ENCODE assay signal across 10 cellular contexts in genomic region chr17:82232322-82232785, GRCh38. TPM values are rescaled to one million over a fixed set of nuclear protein-coding genes. Genes with fewer than 3 reads are reported as not detected.
A peak's percentile ranks its signal among the peaks of the same experiment; 100 is the strongest.
DNase-seq lines count a peak whose midpoint lies in the region; ATAC-seq and TF ChIP-seq lines count a peak whose summit lies in the region.
"Had no signal": no experiment of that assay in that cellular context is flagged by ENCODE, and none has a peak within 500 bp of the region (broad histone marks: within the 10 kb centered on the region; RNA-seq: fewer than 3 reads in every experiment).

No MANE protein-coding gene starts in this region.

- TF ChIP-seq CTCF in SK-N-SH (IDR thresholded peaks at IDR 0.05) = no peak
- TF ChIP-seq CTCF in right lobe of liver (IDR thresholded peaks at IDR 0.05) = no peak
- no peak for TF ChIP-seq CTCF in thyroid gland (IDR thresholded peaks at IDR 0.05)
- TF ChIP-seq CTCF in lower leg skin (IDR thresholded peaks at IDR 0.05) = no peak

- no peaks in the 10 kb centered on the region for H3K9me3 ChIP-seq in SK-N-SH
- no peaks in the 10 kb centered on the region for H3K9me3 ChIP-seq in right lobe of liver
- no peaks in the 10 kb centered on the region for H3K9me3 ChIP-seq in thyroid gland

- POLR2A ChIA-PET in SK-N-SH (lab: Yijun Ruan, JAX) = no interaction called here

- TF ChIP-seq EP300 in SK-N-SH (IDR thresholded peaks at IDR 0.05; ENCODE audit: borderline replicate concordance in 1 of 2, low read depth in 1 of 2, low read length in 1 of 2) = no peak

- DNase-seq in SK-N-SH (no peak), caudate nucleus (lab: John Stamatoyannopoulos, UW) (no peak), right lobe of liver (peak in 1 of 3 donors; percentile 61), thyroid gland (no peak), GM03348 (ENCODE audit: low spot score) (no peak), lower leg skin (ENCODE audit: low spot score in 2 of 2) (no peak)
- DNase-seq in effector CD4-positive, alpha-beta T cell = no peak
- DNase-seq: activated naive CD8-positive, alpha-beta T cell treated with anti-CD3 and anti-CD28 coated beads, Interleukin-2, amount 10 ng/mL, durations not matched to agents 7 days and 5 days; NCI-H748 treated with DMSO at 0.1 percent for 48 hours had no signal

- H3K9me2 ChIP-seq in SK-N-SH = no peaks in the 10 kb centered on the region

- TF ChIP-seq RAD21 in SK-N-SH (IDR thresholded peaks at IDR 0.05; ENCODE audit: low read length) = no peak

- 0 out of 2 replicates have a peak overlapping the region, but pooled peaks have one; percentile 24 for H3K4me2 ChIP-seq in SK-N-SH

- peaks cover 89% of the 10 kb centered on the region for H3K79me2 ChIP-seq in SK-N-SH (ENCODE audit: insufficient read depth)

- no peak overlapping the region for H3K9ac ChIP-seq in SK-N-SH

- TF ChIP-seq POLR2A in right lobe of liver (IDR thresholded peaks at IDR 0.05) (no peak), thyroid gland (IDR thresholded peaks at IDR 0.05) (no peak), lower leg skin (IDR thresholded peaks at IDR 0.05) (no peak)

- CTCF ChIA-PET in SK-N-SH (lab: Yijun Ruan, JAX) = no interaction called here

- no peak overlapping the region for H3K27ac ChIP-seq in SK-N-SH (ENCODE audit: low read depth in 2 of 2, low read length in 1 of 2)
- H3K27ac ChIP-seq in caudate nucleus (ENCODE audit: low read depth, low read length) = peak overlapping the region; percentile 58
- H3K27ac ChIP-seq in right lobe of liver = peak overlapping the region; percentile 80 to 95 (median 87)
- H3K27ac ChIP-seq in thyroid gland = peak overlapping the region; percentile 73 to 90 (median 77)

- H3K27me3 ChIP-seq in SK-N-SH (ENCODE audit: insufficient read depth) = no peaks in the 10 kb centered on the region
- no peaks in the 10 kb centered on the region for H3K27me3 ChIP-seq in right lobe of liver
- no peaks in the 10 kb centered on the region for H3K27me3 ChIP-seq in thyroid gland

- 87% methylated on average over 20 of the region's 20 CpGs for WGBS in SK-N-SH (ENCODE audit: low lambda C conversion rate)
- WGBS in right lobe of liver (ENCODE audit: insufficient coverage, low coverage, low lambda C conversion rate, missing lambda C conversion rate) = 78% methylated on average over 6 of the region's 20 CpGs
- 79 to 93% methylated on average over 10 to 11 of the region's 20 CpGs for WGBS in thyroid gland, 2 donors
- 84 to 88% methylated on average over 20 of the region's 20 CpGs for WGBS in lower leg skin, 2 donors

- no peak for ATAC-seq in SK-N-SH treated with all-trans-retinoic acid at 6 μM for 48 hours
- ATAC-seq in right lobe of liver = no peak

- peaks cover 9% of the 10 kb centered on the region for H3F3A ChIP-seq in SK-N-SH (replicated peaks; ENCODE audit: insufficient read depth)

- H3K4me3 ChIP-seq in SK-N-SH (ENCODE audit: low read depth in 2 of 2, low read length in 1 of 2) (no peak overlapping the region), right lobe of liver (peak overlapping the region in 2 of 3 donors; percentile 52 to 67), thyroid gland (replicated peaks in 1 of 3) (no peak overlapping the region), lower leg skin (ENCODE audit: low read depth, poor library complexity, severe bottlenecking) (no peak overlapping the region)

- peaks cover 43% of the 10 kb centered on the region for H4K20me1 ChIP-seq in SK-N-SH (ENCODE audit: insufficient read depth)

- no peak overlapping the region for H2AFZ ChIP-seq in SK-N-SH (ENCODE audit: low read depth)

- intact Hi-C loops in right lobe of liver (cut with DNase I) = no loop called here
- intact Hi-C loops in thyroid gland (cut with DNase I) = no loop called here
- intact Hi-C loops in lower leg skin (cut with DNase I; ENCODE audit: low total_unique reads) = loop anchor here (10.0 kb wide), 1 partner anchor 82 kb away; the partner anchor contains the start of gene CD7

- peaks cover 5 to 14% of the 10 kb centered on the region in 2 experiments for H3K36me3 ChIP-seq in SK-N-SH (replicated peaks in 1 of 2; ENCODE audit: control insufficient read depth in 1 of 2, insufficient read depth in 2 of 2, low read length in 1 of 2)
- no peaks in the 10 kb centered on the region for H3K36me3 ChIP-seq in right lobe of liver
- no peaks in the 10 kb centered on the region for H3K36me3 ChIP-seq in thyroid gland

- peaks cover 10 to 17% of the 10 kb centered on the region in 2 experiments; a peak in 2 of 4 replicates for H3K4me1 ChIP-seq in SK-N-SH (ENCODE audit: control insufficient read depth in 1 of 2, insufficient read depth in 2 of 2, low read depth in 1 of 2, low read length in 1 of 2)
- peaks cover 0 to 26% (median 5%) of the 10 kb centered on the region in 4 donors for H3K4me1 ChIP-seq in right lobe of liver
- H3K4me1 ChIP-seq in thyroid gland = peaks cover 81 to 89% of the 10 kb centered on the region in 2 donors

TF ChIP-seq in SK-N-SH, 30 proteins besides CTCF, POLR2A, EP300 and RAD21:
- TF ChIP-seq FOXM1 (IDR thresholded peaks at IDR 0.05; ENCODE audit: low read depth) (no peak), POLR2AphosphoS5 (IDR thresholded peaks at IDR 0.05; ENCODE audit: low read depth, low read length) (no peak), YY1 (IDR thresholded peaks at IDR 0.05; ENCODE audit: low read depth) (no peak)
TF ChIP-seq in SK-N-SH: peak in this region for 0.

TF ChIP-seq in SK-N-SH treated with all-trans-retinoic acid at 6 μM for 48 hours, 23 proteins besides CTCF, POLR2A, EP300 and RAD21 (continues in another document):
- no peak for TF ChIP-seq ZFP30 (CRISPR knock-in tag; IDR thresholded peaks at IDR 0.05)
- no peak for TF ChIP-seq OSR1 (CRISPR knock-in tag; IDR thresholded peaks at IDR 0.05)
- TF ChIP-seq RARB (CRISPR knock-in tag; IDR thresholded peaks at IDR 0.05) = no peak
- TF ChIP-seq, protein P1, sequence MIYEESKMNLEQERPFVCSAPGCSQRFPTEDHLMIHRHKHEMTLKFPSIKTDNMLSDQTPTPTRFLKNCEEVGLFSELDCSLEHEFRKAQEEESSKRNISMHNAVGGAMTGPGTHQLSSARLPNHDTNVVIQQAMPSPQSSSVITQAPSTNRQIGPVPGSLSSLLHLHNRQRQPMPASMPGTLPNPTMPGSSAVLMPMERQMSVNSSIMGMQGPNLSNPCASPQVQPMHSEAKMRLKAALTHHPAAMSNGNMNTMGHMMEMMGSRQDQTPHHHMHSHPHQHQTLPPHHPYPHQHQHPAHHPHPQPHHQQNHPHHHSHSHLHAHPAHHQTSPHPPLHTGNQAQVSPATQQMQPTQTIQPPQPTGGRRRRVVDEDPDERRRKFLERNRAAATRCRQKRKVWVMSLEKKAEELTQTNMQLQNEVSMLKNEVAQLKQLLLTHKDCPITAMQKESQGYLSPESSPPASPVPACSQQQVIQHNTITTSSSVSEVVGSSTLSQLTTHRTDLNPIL (CRISPR knock-in tag; IDR thresholded peaks at IDR 0.05; ENCODE audit: low read depth) = no peak
- no peak for TF ChIP-seq ZNF565 (CRISPR knock-in tag; conservative IDR thresholded peaks at IDR 0.05; ENCODE audit: low read depth)
- no peak for TF ChIP-seq ESRRG (CRISPR knock-in tag; IDR thresholded peaks at IDR 0.05)
- TF ChIP-seq, protein P2, sequence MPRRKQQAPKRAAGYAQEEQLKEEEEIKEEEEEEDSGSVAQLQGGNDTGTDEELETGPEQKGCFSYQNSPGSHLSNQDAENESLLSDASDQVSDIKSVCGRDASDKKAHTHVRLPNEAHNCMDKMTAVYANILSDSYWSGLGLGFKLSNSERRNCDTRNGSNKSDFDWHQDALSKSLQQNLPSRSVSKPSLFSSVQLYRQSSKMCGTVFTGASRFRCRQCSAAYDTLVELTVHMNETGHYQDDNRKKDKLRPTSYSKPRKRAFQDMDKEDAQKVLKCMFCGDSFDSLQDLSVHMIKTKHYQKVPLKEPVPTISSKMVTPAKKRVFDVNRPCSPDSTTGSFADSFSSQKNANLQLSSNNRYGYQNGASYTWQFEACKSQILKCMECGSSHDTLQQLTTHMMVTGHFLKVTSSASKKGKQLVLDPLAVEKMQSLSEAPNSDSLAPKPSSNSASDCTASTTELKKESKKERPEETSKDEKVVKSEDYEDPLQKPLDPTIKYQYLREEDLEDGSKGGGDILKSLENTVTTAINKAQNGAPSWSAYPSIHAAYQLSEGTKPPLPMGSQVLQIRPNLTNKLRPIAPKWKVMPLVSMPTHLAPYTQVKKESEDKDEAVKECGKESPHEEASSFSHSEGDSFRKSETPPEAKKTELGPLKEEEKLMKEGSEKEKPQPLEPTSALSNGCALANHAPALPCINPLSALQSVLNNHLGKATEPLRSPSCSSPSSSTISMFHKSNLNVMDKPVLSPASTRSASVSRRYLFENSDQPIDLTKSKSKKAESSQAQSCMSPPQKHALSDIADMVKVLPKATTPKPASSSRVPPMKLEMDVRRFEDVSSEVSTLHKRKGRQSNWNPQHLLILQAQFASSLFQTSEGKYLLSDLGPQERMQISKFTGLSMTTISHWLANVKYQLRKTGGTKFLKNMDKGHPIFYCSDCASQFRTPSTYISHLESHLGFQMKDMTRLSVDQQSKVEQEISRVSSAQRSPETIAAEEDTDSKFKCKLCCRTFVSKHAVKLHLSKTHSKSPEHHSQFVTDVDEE (CRISPR knock-in tag; IDR thresholded peaks at IDR 0.05) = no peak

RNA-seq across cellular contexts. Expression of gene SLC16A3, which starts 3.5 kb away (rescaled TPM):
- polyA plus RNA-seq in SK-N-SH (2012; rRNA removed) = 68.8 and 70.7 TPM in 2 replicates
- 25.2 and 42.6 TPM in 2 replicates for polyA plus RNA-seq in SK-N-SH (2012; cell fraction: cytosol; rRNA removed)
- 38.5 and 58.7 TPM in 2 replicates for polyA plus RNA-seq in SK-N-SH (2012; cell fraction: nucleus; rRNA removed)
- total RNA-seq in right lobe of liver = 10 to 100 TPM in 2 of 6 experiments, 1 to 10 TPM in 4; 4.1 to 34.0 (median 7.3) TPM
- 10 to 100 TPM; 42.1 to 75.5 (median 44.2) TPM for total RNA-seq in thyroid gland
- 10 to 100 TPM; 10.0 to 18.5 (median 15.2) TPM for total RNA-seq in lower leg skin

RNA-seq across cellular contexts. Expression of gene CCDC57, which starts 19.7 kb away (rescaled TPM):
- polyA plus RNA-seq in SK-N-SH (2012; rRNA removed) = 68.6 and 82.9 TPM in 2 replicates
- polyA plus RNA-seq in SK-N-SH (2012; cell fraction: cytosol; rRNA removed) = 11.2 and 17.5 TPM in 2 replicates
- polyA plus RNA-seq in SK-N-SH (2012; cell fraction: nucleus; rRNA removed) = 417 and 423 TPM in 2 replicates
- total RNA-seq in right lobe of liver (10 to 100 TPM; 10.1 to 37.4 (median 17.2) TPM), thyroid gland (10 to 100 TPM; 27.1 to 79.9 (median 50.9) TPM), lower leg skin (10 to 100 TPM; 16.0 to 33.5 (median 31.5) TPM)

RNA-seq across cellular contexts. Expression of gene CSNK1D, which starts 41.1 kb away (rescaled TPM):
- polyA plus RNA-seq in SK-N-SH (2012; rRNA removed) = 133 and 216 TPM in 2 replicates
- polyA plus RNA-seq in SK-N-SH (2012; cell fraction: cytosol; rRNA removed) = 121 and 170 TPM in 2 replicates
- 670 and 707 TPM in 2 replicates for polyA plus RNA-seq in SK-N-SH (2012; cell fraction: nucleus; rRNA removed)
- 10 to 100 TPM; 32.7 to 73.0 (median 45.9) TPM for total RNA-seq in right lobe of liver
- 10 to 100 TPM; 47.3 to 91.2 (median 88.7) TPM for total RNA-seq in thyroid gland
- total RNA-seq in lower leg skin = 10 to 100 TPM; 46.0 to 88.4 (median 56.4) TPM

Comparison
In these comparisons a context has a peak if more than half of its experiments do, and no peak if none do; other contexts are left out.
1. H3K27ac ChIP-seq: peak in caudate nucleus (single experiment), right lobe of liver (3 of 3) and thyroid gland (3 of 3); none in SK-N-SH (0 of 2).
2. H3K4me3 ChIP-seq: peak in right lobe of liver (2 of 3); none in SK-N-SH (0 of 2), thyroid gland (0 of 3) and lower leg skin (single experiment).